10 cellular contexts compared by ENCODE assay signal in the genomic region with DNA sequence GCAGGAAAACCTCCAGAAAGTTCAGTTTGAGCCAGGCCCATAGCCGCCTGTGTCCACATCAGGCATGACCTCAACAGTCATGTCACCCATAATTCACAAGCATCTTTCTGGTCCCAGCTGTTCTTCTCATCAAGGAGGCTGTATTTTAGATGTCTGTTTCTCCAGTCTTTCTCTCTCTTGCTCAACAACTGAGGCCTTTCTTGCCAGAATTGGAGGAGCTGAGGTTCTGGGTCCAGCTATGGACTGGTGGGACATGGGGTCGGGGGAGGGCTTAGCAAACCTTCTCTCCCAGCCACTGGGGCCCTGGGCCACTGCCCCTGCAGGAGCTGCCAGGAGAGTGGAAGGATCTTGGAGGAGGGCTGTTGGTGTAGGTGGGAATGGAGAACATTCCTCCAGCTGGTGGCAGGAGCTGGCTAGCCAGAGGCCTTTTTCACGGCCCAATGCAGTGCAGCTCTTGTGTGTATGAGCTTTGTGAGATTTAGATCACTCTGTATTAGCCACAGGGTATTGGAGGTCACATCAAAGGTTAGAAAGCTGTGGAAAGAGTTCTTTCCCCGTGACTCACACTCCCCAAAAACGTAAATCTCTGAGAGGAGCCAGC. TPM values are rescaled to one million over a fixed set of nuclear protein-coding genes. Genes with fewer than 3 reads are reported as not detected.
DNase-seq lines count a peak whose midpoint lies in the region; ATAC-seq and TF ChIP-seq lines count a peak whose summit lies in the region.
"Had no signal": no experiment of that assay in that cellular context is flagged by ENCODE, and none has a peak within 500 bp of the region (broad histone marks: within the 10 kb centered on the region; RNA-seq: fewer than 3 reads in every experiment).

No MANE protein-coding gene starts in this region.

- TF ChIP-seq POLR2A in esophagus squamous epithelium (IDR thresholded peaks at IDR 0.05): no peak

- H3K4me1 ChIP-seq in esophagus squamous epithelium: peaks cover 0 to 39% (median 23%) of the 10 kb centered on the region in 3 donors

- TF ChIP-seq CTCF in esophagus squamous epithelium (IDR thresholded peaks at IDR 0.05) (no peak), nephron (IDR thresholded peaks at IDR 0.05; ENCODE audit: unreplicated experiment in 3 of 3) (no peak)

- H3K9me3 ChIP-seq in esophagus squamous epithelium: no peaks in the 10 kb centered on the region

- H3K9me3 Mint-ChIP-seq in nephron: no peaks in the 10 kb centered on the region
- H3K9me3 Mint-ChIP-seq: central memory CD8-positive, alpha-beta T cell had no signal

- no peaks in the 10 kb centered on the region for H3K27me3 Mint-ChIP-seq in nephron (ENCODE audit: low read depth)

- H3K36me3 ChIP-seq in esophagus squamous epithelium: no peaks in the 10 kb centered on the region

- peak; percentile 85 for DNase-seq in AG08395 (ENCODE audit: low spot score)
- peak; percentile 45 for DNase-seq in NCI-H226
- DNase-seq in esophagus squamous epithelium (lab: John Stamatoyannopoulos, UW): no peak
- DNase-seq in AML-193 (lab: John Stamatoyannopoulos, UW): no peak
- no peak for DNase-seq in HuH-7.5 (ENCODE audit: low spot score)
- DNase-seq: CD4-positive, CD25-positive, alpha-beta regulatory T cell had no signal

- H3K27ac Mint-ChIP-seq in nephron: peak overlapping the region; percentile 83 to 98 (median 95)
- H3K27ac Mint-ChIP-seq: CD4-positive, CD25-positive, alpha-beta regulatory T cell had no signal

- H3K36me3 Mint-ChIP-seq in nephron (ENCODE audit: low read depth): no peaks in the 10 kb centered on the region
- H3K36me3 Mint-ChIP-seq: CD4-positive, CD25-positive, alpha-beta regulatory T cell had no signal

- no peak for ATAC-seq in GM18511 (IDR thresholded peaks at IDR 0.05; ENCODE audit: unreplicated experiment)
- ATAC-seq in GM18502 (IDR thresholded peaks at IDR 0.05; ENCODE audit: poor library complexity, unreplicated experiment): no peak

- H3K4me3 ChIP-seq in esophagus squamous epithelium: no peak overlapping the region

- 52 to 63% methylated on average over 4 of the region's 5 CpGs for WGBS in esophagus squamous epithelium, 2 donors

- intact Hi-C loops in esophagus squamous epithelium (cut with DNase I): no loop called here

- H3K4me3 Mint-ChIP-seq in nephron: peak overlapping the region in 2 of 3 experiments; percentile 26 to 63
- H3K4me3 Mint-ChIP-seq: CD4-positive, CD25-positive, alpha-beta regulatory T cell; central memory CD8-positive, alpha-beta T cell had no signal

- peaks cover 85% of the 10 kb centered on the region for H3K4me1 Mint-ChIP-seq in nephron
- H3K4me1 Mint-ChIP-seq: CD4-positive, CD25-positive, alpha-beta regulatory T cell; central memory CD8-positive, alpha-beta T cell had no signal

- H3K27ac ChIP-seq in esophagus squamous epithelium: peak overlapping the region in 3 of 4 donors; percentile 2 to 74 (median 59)

- H3K27me3 ChIP-seq in esophagus squamous epithelium: no peaks in the 10 kb centered on the region

RNA-seq across cellular contexts. Expression of a gene that starts 23.5 kb away (rescaled TPM):
- total RNA-seq in esophagus squamous epithelium: 10 to 100 TPM; 18.3 to 28.4 (median 20.6) TPM

Comparison
In these comparisons a context has a peak if more than half of its experiments do, and no peak if none do; other contexts are left out.
1. DNase-seq: peak in AG08395 (single experiment) and NCI-H226 (single experiment); none in esophagus squamous epithelium (single experiment), AML-193 (0 of 2) and HuH-7.5 (single experiment).